In genomic region chr6:76697585-76697984, GRCh38 we compare ENCODE assay signal across 14 cellular contexts.
DNase-seq lines count a peak whose midpoint lies in the region; ATAC-seq lines count a peak whose summit lies in the region.
"Had no signal": no experiment of that assay in that cellular context is flagged by ENCODE, and none has a peak within 500 bp of the region (broad histone marks: within the 10 kb centered on the region; RNA-seq: fewer than 3 reads in every experiment).

No MANE protein-coding gene starts in this region.

- no peak overlapping the region for H3K23ac ChIP-seq in mesenchymal stem cell (ENCODE audit: low read length in 2 of 2)
- H3K23ac ChIP-seq in trophoblast cell (ENCODE audit: low read length), result no peak overlapping the region

- H3K27me3 Mint-ChIP-seq in activated T-cell treated with anti-CD3 and anti-CD28 coated beads, Interleukin-2, amount 50 U/mL, for 72 hours (ENCODE audit: low read depth), result no peaks in the 10 kb centered on the region
- H3K27me3 Mint-ChIP-seq in immature natural killer cell (ENCODE audit: low read depth in 3 of 3), result no peaks in the 10 kb centered on the region
- H3K27me3 Mint-ChIP-seq: activated naive CD4-positive, alpha-beta T cell treated with anti-CD3 and anti-CD28 coated beads, Interleukin-2, amount 10 ng/mL, durations not matched to agents 7 days and 5 days had no signal

- H3K18ac ChIP-seq in mesenchymal stem cell (ENCODE audit: low read depth in 1 of 2, low read length in 2 of 2) (no peak overlapping the region), trophoblast cell (ENCODE audit: low read length) (no peak overlapping the region)

- H3K27ac ChIP-seq in mesenchymal stem cell (ENCODE audit: low read length, poor library complexity, severe bottlenecking) (no peak overlapping the region), trophoblast cell (ENCODE audit: low read depth, low read length) (no peak overlapping the region)
- H3K27ac ChIP-seq: lower lobe of right lung, SJCRH30 had no signal

- H3K27ac Mint-ChIP-seq in activated T-cell treated with anti-CD3 and anti-CD28 coated beads, Interleukin-2, amount 50 U/mL, for 72 hours, result no peak overlapping the region
- no peak overlapping the region for H3K27ac Mint-ChIP-seq in immature natural killer cell
- H3K27ac Mint-ChIP-seq: activated naive CD4-positive, alpha-beta T cell treated with anti-CD3 and anti-CD28 coated beads, Interleukin-2, amount 10 ng/mL, durations not matched to agents 7 days and 5 days had no signal

- H3K4me2 ChIP-seq in mesenchymal stem cell (ENCODE audit: low read length, poor library complexity, severe bottlenecking), result no peak overlapping the region
- no peak overlapping the region for H3K4me2 ChIP-seq in trophoblast cell (ENCODE audit: low read length)

- H3K79me1 ChIP-seq in mesenchymal stem cell (replicated peaks; ENCODE audit: low read length, poor library complexity, severe bottlenecking) (no peaks in the 10 kb centered on the region), trophoblast cell (ENCODE audit: low read length) (no peaks in the 10 kb centered on the region)

- no peaks in the 10 kb centered on the region for H3K9me3 ChIP-seq in mesenchymal stem cell (ENCODE audit: control insufficient read depth, low read length)
- no peaks in the 10 kb centered on the region for H3K9me3 ChIP-seq in trophoblast cell (ENCODE audit: insufficient read depth, low read depth, low read length)
- H3K9me3 ChIP-seq: lower lobe of right lung, SJCRH30 had no signal

- H3K14ac ChIP-seq in mesenchymal stem cell (ENCODE audit: low read length in 2 of 2) (no peak overlapping the region), trophoblast cell (ENCODE audit: low read length) (no peak overlapping the region)

- H2BK5ac ChIP-seq in mesenchymal stem cell (ENCODE audit: low read depth, low read length, poor library complexity, severe bottlenecking) (no peak overlapping the region), trophoblast cell (ENCODE audit: low read depth, low read length, poor library complexity) (no peak overlapping the region)

- no peak overlapping the region for H4K8ac ChIP-seq in mesenchymal stem cell (ENCODE audit: low read length)
- no peak overlapping the region for H4K8ac ChIP-seq in trophoblast cell (ENCODE audit: low read depth, low read length)

- H3K4me1 ChIP-seq in mesenchymal stem cell (ENCODE audit: control insufficient read depth, insufficient read depth, low read depth, low read length) (peaks cover 2% of the 10 kb centered on the region), trophoblast cell (ENCODE audit: control insufficient read depth in 1 of 2, insufficient read depth in 2 of 2, low read length in 2 of 2) (peaks cover 0 to 4% of the 10 kb centered on the region in 2 experiments)
- H3K4me1 ChIP-seq: lower lobe of right lung, SJCRH30 had no signal

- WGBS in mesenchymal stem cell, result no CpG with 5 or more reads among the region's 2 CpGs
- WGBS in trophoblast cell (ENCODE audit: extremely low coverage, insufficient coverage, insufficient read length), result no CpG with 5 or more reads among the region's 2 CpGs

- no peaks in the 10 kb centered on the region for H3K4me1 Mint-ChIP-seq in activated T-cell treated with anti-CD3 and anti-CD28 coated beads, Interleukin-2, amount 50 U/mL, for 72 hours (ENCODE audit: low read depth)
- H3K4me1 Mint-ChIP-seq in immature natural killer cell, result no peaks in the 10 kb centered on the region
- H3K4me1 Mint-ChIP-seq: activated naive CD4-positive, alpha-beta T cell treated with anti-CD3 and anti-CD28 coated beads, Interleukin-2, amount 10 ng/mL, durations not matched to agents 7 days and 5 days had no signal

- no peak overlapping the region for H2BK15ac ChIP-seq in mesenchymal stem cell (ENCODE audit: low read depth, poor library complexity, severe bottlenecking)

- H4K12ac ChIP-seq in trophoblast cell (ENCODE audit: low read depth, low read length), result no peak overlapping the region

- H3K9ac ChIP-seq in mesenchymal stem cell (ENCODE audit: low read length) (no peak overlapping the region), trophoblast cell (ENCODE audit: low read length) (no peak overlapping the region)

- H3K4ac ChIP-seq in mesenchymal stem cell (ENCODE audit: low read depth in 1 of 2, low read length in 2 of 2), result no peak overlapping the region
- no peak overlapping the region for H3K4ac ChIP-seq in trophoblast cell (ENCODE audit: low read depth, low read length)

- H2AK5ac ChIP-seq in mesenchymal stem cell (ENCODE audit: low read length, severe bottlenecking), result no peak overlapping the region
- H2AK5ac ChIP-seq in trophoblast cell (ENCODE audit: low read length), result no peak overlapping the region

- H3K27me3 ChIP-seq in mesenchymal stem cell (ENCODE audit: control insufficient read depth in 1 of 2, insufficient read depth in 1 of 2, low read length in 2 of 2), result no peaks in the 10 kb centered on the region
- H3K27me3 ChIP-seq in trophoblast cell (ENCODE audit: insufficient read depth, low read length), result no peaks in the 10 kb centered on the region
- H3K27me3 ChIP-seq: SJCRH30 had no signal

- no peaks in the 10 kb centered on the region for H3K36me3 ChIP-seq in mesenchymal stem cell (ENCODE audit: control insufficient read depth in 1 of 2, insufficient read depth in 2 of 2, low read depth in 1 of 2, low read length in 2 of 2)
- no peaks in the 10 kb centered on the region for H3K36me3 ChIP-seq in trophoblast cell (ENCODE audit: control insufficient read depth in 1 of 2, insufficient read depth in 2 of 2, low read length in 2 of 2)
- H3K36me3 ChIP-seq: lower lobe of right lung, SJCRH30 had no signal

- H2AFZ ChIP-seq in mesenchymal stem cell (ENCODE audit: low read depth, low read length), result no peak overlapping the region
- no peak overlapping the region for H2AFZ ChIP-seq in trophoblast cell (ENCODE audit: insufficient read depth, low read length, poor library complexity)

- peaks cover 4 to 5% of the 10 kb centered on the region in 2 donors for H3K9me3 Mint-ChIP-seq in activated T-cell treated with anti-CD3 and anti-CD28 coated beads, Interleukin-2, amount 50 U/mL, for 72 hours
- H3K9me3 Mint-ChIP-seq in immature natural killer cell, result peaks cover 4 to 28% (median 12%) of the 10 kb centered on the region in 6 donors
- H3K9me3 Mint-ChIP-seq: activated naive CD4-positive, alpha-beta T cell treated with anti-CD3 and anti-CD28 coated beads, Interleukin-2, amount 10 ng/mL, durations not matched to agents 7 days and 5 days had no signal

- no peak overlapping the region for H3K4me3 Mint-ChIP-seq in activated T-cell treated with anti-CD3 and anti-CD28 coated beads, Interleukin-2, amount 50 U/mL, for 72 hours
- H3K4me3 Mint-ChIP-seq in immature natural killer cell, result no peak overlapping the region
- H3K4me3 Mint-ChIP-seq: activated naive CD4-positive, alpha-beta T cell treated with anti-CD3 and anti-CD28 coated beads, Interleukin-2, amount 10 ng/mL, durations not matched to agents 7 days and 5 days had no signal

- H4K91ac ChIP-seq in mesenchymal stem cell (ENCODE audit: low read length) (no peak overlapping the region), trophoblast cell (ENCODE audit: low read depth, low read length) (no peak overlapping the region)

- DNase-seq in DMS53 treated with DMSO at 0.1 percent for 48 hours (lab: John Stamatoyannopoulos, UW; ENCODE audit: unreplicated experiment) (peak; percentile 20), NCI-H748 treated with DMSO at 0.1 percent for 48 hours (lab: John Stamatoyannopoulos, UW) (peak; percentile 14), dermis blood vessel endothelial cell (peak; percentile 60), mesenchymal stem cell (peak; percentile 22), immature natural killer cell (no peak), trophoblast cell (no peak)
- no peak for DNase-seq in activated T-cell treated with anti-CD3 and anti-CD28 coated beads, Interleukin-2, amount 50 U/mL, for 72 hours
- DNase-seq: activated CD4-positive, alpha-beta T cell treated with anti-CD3 and anti-CD28 coated beads for 48 hours; activated naive CD4-positive, alpha-beta T cell treated with anti-CD3 and anti-CD28 coated beads, Interleukin-2, amount 10 ng/mL, durations not matched to agents 7 days and 5 days; erythroblast; lower lobe of right lung; NCI-H2081 had no signal

- no peak overlapping the region for H2BK120ac ChIP-seq in mesenchymal stem cell (ENCODE audit: low read depth, low read length)
- no peak overlapping the region for H2BK120ac ChIP-seq in trophoblast cell (ENCODE audit: insufficient read depth, low read length, poor library complexity)

- no peaks in the 10 kb centered on the region for H3K36me3 Mint-ChIP-seq in activated T-cell treated with anti-CD3 and anti-CD28 coated beads, Interleukin-2, amount 50 U/mL, for 72 hours (ENCODE audit: insufficient read depth in 2 of 2)
- H3K36me3 Mint-ChIP-seq in immature natural killer cell, result no peaks in the 10 kb centered on the region
- H3K36me3 Mint-ChIP-seq: activated naive CD4-positive, alpha-beta T cell treated with anti-CD3 and anti-CD28 coated beads, Interleukin-2, amount 10 ng/mL, durations not matched to agents 7 days and 5 days had no signal

- H2BK12ac ChIP-seq in mesenchymal stem cell (ENCODE audit: low read length in 2 of 2) (no peak overlapping the region), trophoblast cell (ENCODE audit: low read length) (no peak overlapping the region)

- H3K4me3 ChIP-seq in mesenchymal stem cell (ENCODE audit: insufficient read depth in 1 of 2, low read depth in 1 of 2, low read length in 2 of 2), result no peak overlapping the region
- no peak overlapping the region for H3K4me3 ChIP-seq in trophoblast cell (ENCODE audit: low read depth, low read length)
- H3K4me3 ChIP-seq: lower lobe of right lung, SJCRH30 had no signal

- no peak for ATAC-seq in HG02981 (IDR thresholded peaks at IDR 0.05; ENCODE audit: unreplicated experiment)
- no peak for ATAC-seq in activated T-cell treated with anti-CD3 and anti-CD28 coated beads, Interleukin-2, amount 50 U/mL, for 72 hours (replicated peaks in 1 of 2)
- ATAC-seq: lower lobe of right lung had no signal

- H3K79me2 ChIP-seq in trophoblast cell (ENCODE audit: control insufficient read depth, insufficient read depth, low read length, poor library complexity), result no peaks in the 10 kb centered on the region

Comparison
In these comparisons a context has a peak if more than half of its experiments do, and no peak if none do; other contexts are left out.
1. DNase-seq: peak in DMS53 treated with DMSO at 0.1 percent for 48 hours (single experiment), NCI-H748 treated with DMSO at 0.1 percent for 48 hours (single experiment), dermis blood vessel endothelial cell (single experiment) and mesenchymal stem cell (single experiment); none in activated T-cell treated with anti-CD3 and anti-CD28 coated beads, Interleukin-2, amount 50 U/mL, for 72 hours (0 of 2), immature natural killer cell (0 of 3) and trophoblast cell (0 of 2).